In the genomic region with DNA sequence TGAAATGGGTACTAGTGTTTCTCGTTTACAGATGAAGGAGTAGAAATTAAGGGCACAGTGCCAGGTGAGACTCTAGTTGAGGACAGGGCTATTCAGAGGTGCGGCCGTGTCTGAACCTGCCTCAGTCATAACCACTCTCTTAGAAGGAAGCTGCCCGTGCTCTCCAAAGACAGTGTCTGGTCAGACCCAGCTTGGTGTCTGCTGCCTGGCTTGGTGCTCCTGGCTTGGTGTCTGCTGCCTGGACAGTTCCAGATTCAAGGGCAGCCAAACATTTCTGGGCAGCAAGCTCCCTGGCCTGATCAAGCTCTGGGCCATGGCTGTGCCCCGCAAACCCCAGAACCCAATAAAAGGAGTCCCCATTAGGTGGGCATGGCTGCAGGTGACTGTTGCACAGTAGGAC, we compare ENCODE assay signal across 1 cellular context.
TF ChIP-seq lines count a peak whose summit lies in the region.

No MANE protein-coding gene starts in this region.

TF ChIP-seq in HEK293, 187 proteins besides CTCF, POLR2A, EP300 and RAD21 (continued from another document):
- TF ChIP-seq, protein P1, sequence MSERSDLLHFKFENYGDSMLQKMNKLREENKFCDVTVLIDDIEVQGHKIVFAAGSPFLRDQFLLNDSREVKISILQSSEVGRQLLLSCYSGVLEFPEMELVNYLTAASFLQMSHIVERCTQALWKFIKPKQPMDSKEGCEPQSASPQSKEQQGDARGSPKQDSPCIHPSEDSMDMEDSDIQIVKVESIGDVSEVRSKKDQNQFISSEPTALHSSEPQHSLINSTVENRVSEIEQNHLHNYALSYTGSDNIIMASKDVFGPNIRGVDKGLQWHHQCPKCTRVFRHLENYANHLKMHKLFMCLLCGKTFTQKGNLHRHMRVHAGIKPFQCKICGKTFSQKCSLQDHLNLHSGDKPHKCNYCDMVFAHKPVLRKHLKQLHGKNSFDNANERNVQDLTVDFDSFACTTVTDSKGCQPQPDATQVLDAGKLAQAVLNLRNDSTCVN (tag by site-specific recombination; optimal IDR thresholded peaks at IDR 0.05) = no peak
- TF ChIP-seq, protein P2, sequence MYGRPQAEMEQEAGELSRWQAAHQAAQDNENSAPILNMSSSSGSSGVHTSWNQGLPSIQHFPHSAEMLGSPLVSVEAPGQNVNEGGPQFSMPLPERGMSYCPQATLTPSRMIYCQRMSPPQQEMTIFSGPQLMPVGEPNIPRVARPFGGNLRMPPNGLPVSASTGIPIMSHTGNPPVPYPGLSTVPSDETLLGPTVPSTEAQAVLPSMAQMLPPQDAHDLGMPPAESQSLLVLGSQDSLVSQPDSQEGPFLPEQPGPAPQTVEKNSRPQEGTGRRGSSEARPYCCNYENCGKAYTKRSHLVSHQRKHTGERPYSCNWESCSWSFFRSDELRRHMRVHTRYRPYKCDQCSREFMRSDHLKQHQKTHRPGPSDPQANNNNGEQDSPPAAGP (tag by site-specific recombination; IDR thresholded peaks at IDR 0.05) = no peak
- 0 out of 2 replicates have a peak, but pooled peaks have one; percentile 9 for TF ChIP-seq SCRT2 (tag by site-specific recombination; IDR thresholded peaks at IDR 0.05)
